20 cellular contexts compared by ENCODE assay signal in genomic region chr3:46677096-46677702, GRCh38. TPM values are rescaled to one million over a fixed set of nuclear protein-coding genes. Genes with fewer than 3 reads are reported as not detected.
DNase-seq lines count a peak whose midpoint lies in the region; ATAC-seq and TF ChIP-seq lines count a peak whose summit lies in the region.
"Had no signal": no experiment of that assay in that cellular context is flagged by ENCODE, and none has a peak within 500 bp of the region (broad histone marks: within the 10 kb centered on the region; RNA-seq: fewer than 3 reads in every experiment).

No MANE protein-coding gene starts in this region.

- peak overlapping the region; percentile 63 for H3K4me3 ChIP-seq in SJCRH30
- H3K4me3 ChIP-seq: thoracic aorta had no signal

- ATAC-seq in left cardiac atrium (peak; percentile 52 to 87), GM18858 (IDR thresholded peaks at IDR 0.05; ENCODE audit: unreplicated experiment) (no peak), GM18861 (IDR thresholded peaks at IDR 0.05; ENCODE audit: unreplicated experiment) (no peak)
- ATAC-seq: Panc1 had no signal

- peak overlapping the region; percentile 71 for H3K27ac ChIP-seq in SJCRH30
- H3K27ac ChIP-seq: parathyroid adenoma, thoracic aorta had no signal

- DNase-seq in AG08396 (ENCODE audit: low spot score) (peak; percentile 60), SJCRH30 (peak; percentile 88 to 90), left cardiac atrium (peak; percentile 75), nephron progenitor cell (no peak), head of caudate nucleus (no peak)
- no peak for DNase-seq in activated CD8-positive, alpha-beta memory T cell treated with anti-CD3 and anti-CD28 coated beads for 24 hours
- DNase-seq: activated CD4-positive, alpha-beta T cell treated with anti-CD3 and anti-CD28 coated beads, Interleukin-2, amount 10 ng/mL, durations not matched to agents 24 days and 14 days; activated CD8-positive, alpha-beta memory T cell treated with anti-CD3 and anti-CD28 coated beads, Interleukin-2, amount 50 U/mL, for 48 hours; activated gamma-delta T cell; C1 segment of cervical spinal cord; DMS 273 treated with DMSO at 0.1 percent for 48 hours; effector memory CD4-positive, alpha-beta T cell; NCI-H146; NCI-H774 had no signal

- H3K9me3 ChIP-seq in SJCRH30 (replicated peaks) = no peaks in the 10 kb centered on the region
- H3K9me3 ChIP-seq: thoracic aorta had no signal

- peak overlapping the region; percentile 36 for H3K27ac Mint-ChIP-seq in nephron progenitor cell
- H3K27ac Mint-ChIP-seq: activated CD4-positive, alpha-beta T cell treated with anti-CD3 and anti-CD28 coated beads, Interleukin-2, amount 10 ng/mL, durations not matched to agents 24 days and 14 days had no signal

- TF ChIP-seq CTCF in nephron progenitor cell (IDR thresholded peaks at IDR 0.05) = no peak

- H3K4me1 Mint-ChIP-seq in nephron progenitor cell = peaks cover 42% of the 10 kb centered on the region
- H3K4me1 Mint-ChIP-seq: activated CD4-positive, alpha-beta T cell treated with anti-CD3 and anti-CD28 coated beads, Interleukin-2, amount 10 ng/mL, durations not matched to agents 24 days and 14 days had no signal

- intact Hi-C loops in left cardiac atrium (cut with DNase I) (no loop called here), head of caudate nucleus (cut with DNase I) (no loop called here)

- no peaks in the 10 kb centered on the region for H3K4me1 ChIP-seq in SJCRH30
- H3K4me1 ChIP-seq: parathyroid adenoma had no signal

- no peaks in the 10 kb centered on the region for H3K9me3 Mint-ChIP-seq in nephron progenitor cell
- H3K9me3 Mint-ChIP-seq: activated CD4-positive, alpha-beta T cell treated with anti-CD3 and anti-CD28 coated beads, Interleukin-2, amount 10 ng/mL, durations not matched to agents 24 days and 14 days had no signal

- H3K27me3 Mint-ChIP-seq in nephron progenitor cell (ENCODE audit: low read depth, poor library complexity) = peaks cover 6% of the 10 kb centered on the region
- H3K27me3 Mint-ChIP-seq: activated CD4-positive, alpha-beta T cell treated with anti-CD3 and anti-CD28 coated beads, Interleukin-2, amount 10 ng/mL, durations not matched to agents 24 days and 14 days had no signal

- no peaks in the 10 kb centered on the region for H3K36me3 ChIP-seq in SJCRH30

- no peak overlapping the region for H3K4me3 Mint-ChIP-seq in nephron progenitor cell
- H3K4me3 Mint-ChIP-seq: activated CD4-positive, alpha-beta T cell treated with anti-CD3 and anti-CD28 coated beads, Interleukin-2, amount 10 ng/mL, durations not matched to agents 24 days and 14 days had no signal

- no peaks in the 10 kb centered on the region for H3K36me3 Mint-ChIP-seq in nephron progenitor cell (ENCODE audit: low read depth)

- H3K27me3 ChIP-seq in SJCRH30 = no peaks in the 10 kb centered on the region

RNA-seq across cellular contexts. Expression of gene ALS2CL, which starts 16.3 kb away (rescaled TPM):
- total RNA-seq in SJCRH30 (2014; rRNA removed; shearing (Covaris generic)) = 6.5 and 9.4 TPM in 2 replicates
- total RNA-seq in left cardiac atrium = 10 to 100 TPM; 17.3 to 23.8 TPM

RNA-seq across cellular contexts. Expression of gene TMIE, which starts 24.0 kb away (rescaled TPM):
- total RNA-seq in SJCRH30 (2014; rRNA removed; shearing (Covaris generic)) = 0.08 and 0.10 TPM in 2 replicates
- total RNA-seq in left cardiac atrium = under 1 TPM; 0.44 to 0.91 TPM
- total RNA-seq: activated CD4-positive, alpha-beta T cell treated with anti-CD3 and anti-CD28 coated beads, Interleukin-2, amount 10 ng/mL, durations not matched to agents 24 days and 14 days; thoracic aorta had no signal

RNA-seq across cellular contexts. Expression of gene PRSS50, which starts 40.5 kb away (rescaled TPM):
- total RNA-seq in SJCRH30 (2014; rRNA removed; shearing (Covaris generic)) = not detected in 2 replicates
- not detected for total RNA-seq in left cardiac atrium
- total RNA-seq: activated CD4-positive, alpha-beta T cell treated with anti-CD3 and anti-CD28 coated beads, Interleukin-2, amount 10 ng/mL, durations not matched to agents 24 days and 14 days; HT-29 had no signal

Comparison
In these comparisons a context has a peak if more than half of its experiments do, and no peak if none do; other contexts are left out.
1. DNase-seq: peak in AG08396 (single experiment), SJCRH30 (2 of 2) and left cardiac atrium (single experiment); none in nephron progenitor cell (single experiment), head of caudate nucleus (0 of 42) and activated CD8-positive, alpha-beta memory T cell treated with anti-CD3 and anti-CD28 coated beads for 24 hours (single experiment).
2. ATAC-seq: peak in left cardiac atrium (2 of 2); none in GM18858 (single experiment) and GM18861 (single experiment).